In genomic region chr5:10353241-10354047, GRCh38 we compare ENCODE assay signal across 8 cellular contexts. TPM values are rescaled to one million over a fixed set of nuclear protein-coding genes. Genes with fewer than 3 reads are reported as not detected.
A peak's percentile ranks its signal among the peaks of the same experiment; 100 is the strongest.
DNase-seq lines count a peak whose midpoint lies in the region; ATAC-seq and TF ChIP-seq lines count a peak whose summit lies in the region.

TSS of gene MARCHF6 (plus strand) at chr5:10353695. CDS start at chr5:10353899, 204 bp downstream.

- H3K9me3 ChIP-seq in HUES48 (ENCODE audit: control insufficient read depth, insufficient read depth, low read length) (no peaks in the 10 kb centered on the region), NT2/D1 (ENCODE audit: insufficient read depth, low read length) (no peaks in the 10 kb centered on the region), endodermal cell (ENCODE audit: control insufficient read depth, low read length) (no peaks in the 10 kb centered on the region)

- H3K36me3 ChIP-seq in HUES48 (ENCODE audit: control insufficient read depth, insufficient read depth, low read length) (no peaks in the 10 kb centered on the region), NT2/D1 (ENCODE audit: insufficient read depth, insufficient read length, low read length) (no peaks in the 10 kb centered on the region), endodermal cell (ENCODE audit: control insufficient read depth, insufficient read depth, low read length) (no peaks in the 10 kb centered on the region)

- no peaks in the 10 kb centered on the region for H3K27me3 Mint-ChIP-seq in endodermal cell (ENCODE audit: insufficient read depth)

- H3K27ac ChIP-seq in HUES48 (ENCODE audit: low read depth, low read length) (peak within 1 kb of the TSS; percentile 98), endodermal cell (ENCODE audit: low read depth, low read length) (peak within 1 kb of the TSS; percentile 98)

- peaks cover 9% of the 10 kb centered on the region; the same call in 1 of the 2 replicates for H3K27me3 ChIP-seq in HUES48 (ENCODE audit: control insufficient read depth, insufficient read depth, low read length)
- H3K27me3 ChIP-seq in NT2/D1 (ENCODE audit: insufficient read depth, insufficient read length), result no peaks in the 10 kb centered on the region
- no peaks in the 10 kb centered on the region for H3K27me3 ChIP-seq in endodermal cell (ENCODE audit: control insufficient read depth, insufficient read depth, low read length, poor library complexity, severe bottlenecking)

- peak within 1 kb of the TSS; percentile 89 for H3K4me3 ChIP-seq in HUES48 (ENCODE audit: low read depth, low read length)
- peak within 1 kb of the TSS; percentile 79 for H3K4me3 ChIP-seq in NT2/D1 (ENCODE audit: insufficient read length, low read depth)
- peak within 1 kb of the TSS; percentile 99 for H3K4me3 ChIP-seq in endodermal cell (ENCODE audit: low read length)

- H3K4me1 ChIP-seq in HUES48 (ENCODE audit: control insufficient read depth, insufficient read depth, low read length), result peaks cover 24% of the 10 kb centered on the region
- no peaks in the 10 kb centered on the region for H3K4me1 ChIP-seq in NT2/D1 (ENCODE audit: insufficient read depth, insufficient read length)
- peaks cover 10% of the 10 kb centered on the region for H3K4me1 ChIP-seq in endodermal cell (ENCODE audit: control insufficient read depth, insufficient read depth, low read length)

- H3K9ac ChIP-seq in HUES48 (ENCODE audit: low read depth, low read length) (peak within 1 kb of the TSS; percentile 96), NT2/D1 (ENCODE audit: insufficient read length, low read depth) (peak within 1 kb of the TSS; percentile 86), endodermal cell (ENCODE audit: extremely low read depth, low read length, poor library complexity, severe bottlenecking) (peak within 1 kb of the TSS; percentile 96)

- H3K9me3 Mint-ChIP-seq in endodermal cell, result no peaks in the 10 kb centered on the region

- H3K27ac Mint-ChIP-seq in endodermal cell, result peak within 1 kb of the TSS; percentile 98

- H3K4me3 Mint-ChIP-seq in endodermal cell, result peak within 1 kb of the TSS; percentile 95

- 0% methylated on average over 19 to 92 of the region's 92 CpGs for WGBS in endodermal cell (ENCODE audit: insufficient coverage in 1 of 2, insufficient read length in 1 of 2), 2 experiments

- ATAC-seq in GM21390 (IDR thresholded peaks at IDR 0.05; ENCODE audit: unreplicated experiment), result peak; percentile 80

- peaks cover 3% of the 10 kb centered on the region for H3K36me3 Mint-ChIP-seq in endodermal cell (ENCODE audit: low read depth)

- H3K4me1 Mint-ChIP-seq in endodermal cell, result peaks cover 35% of the 10 kb centered on the region

- TF ChIP-seq CTCF in endodermal cell (conservative IDR thresholded peaks at IDR 0.05), result no peak

- peak; percentile 30 for DNase-seq in COLO829 (ENCODE audit: low spot score)
- peak; percentile 88 for DNase-seq in NT2/D1 (ENCODE audit: low read depth, low spot score)
- DNase-seq in activated CD8-positive, alpha-beta memory T cell treated with anti-CD3 and anti-CD28 coated beads, Interleukin-2, amount 50 U/mL, for 1 hour (ENCODE audit: extremely low read depth), result peak; percentile 87
- DNase-seq in endodermal cell, result peak; percentile 99
- DNase-seq in mesenteric fat pad (ENCODE audit: low spot score), result peak; percentile 99
- DNase-seq in stimulated activated CD8-positive, alpha-beta memory T cell treated with anti-CD3 and anti-CD28 coated beads, Interleukin-15, amount 100 ng/mL, for 1 hour (ENCODE audit: low read depth), result peak; percentile 93

RNA-seq across cellular contexts. Expression of gene MARCHF6, which starts in this region (rescaled TPM):
- total RNA-seq in endodermal cell (100 to 1,000 TPM; 149 to 150 TPM), mesenteric fat pad (131 TPM)
- polyA plus RNA-seq in endodermal cell (2013, experiment 1 of 2), result 146 TPM
- polyA plus RNA-seq in endodermal cell (2013, experiment 2 of 2), result 126 TPM

Comparison
In these comparisons a context has a peak if more than half of its experiments do, and no peak if none do; other contexts are left out.
1. Peak in every context shown above with its lines: DNase-seq, ATAC-seq, H3K4me3 ChIP-seq and H3K27ac ChIP-seq.
2. DNase-seq: peak in every context shown above with its lines; median percentile 99 in endodermal cell; 99 in mesenteric fat pad; 93 in stimulated activated CD8-positive, alpha-beta memory T cell treated with anti-CD3 and anti-CD28 coated beads, Interleukin-15, amount 100 ng/mL, for 1 hour; 88 in NT2/D1; 87 in activated CD8-positive, alpha-beta memory T cell treated with anti-CD3 and anti-CD28 coated beads, Interleukin-2, amount 50 U/mL, for 1 hour; 30 in COLO829.